20 cellular contexts compared by ENCODE assay signal in genomic region chr16:48136547-48137360, GRCh38. TPM values are rescaled to one million over a fixed set of nuclear protein-coding genes. Genes with fewer than 3 reads are reported as not detected.
A peak's percentile ranks its signal among the peaks of the same experiment; 100 is the strongest.
DNase-seq lines count a peak whose midpoint lies in the region; ATAC-seq and TF ChIP-seq lines count a peak whose summit lies in the region.
"Had no signal": no experiment of that assay in that cellular context is flagged by ENCODE, and none has a peak within 500 bp of the region (broad histone marks: within the 10 kb centered on the region; RNA-seq: fewer than 3 reads in every experiment).

No MANE protein-coding gene starts in this region.

- no peaks in the 10 kb centered on the region for H3K36me3 ChIP-seq in spleen
- H3K36me3 ChIP-seq: esophagus squamous epithelium had no signal

- no peak for TF ChIP-seq CTCF in AG10803 (conservative IDR thresholded peaks at IDR 0.05; ENCODE audit: low read length)
- TF ChIP-seq CTCF in fibroblast of the aortic adventitia (IDR thresholded peaks at IDR 0.05; ENCODE audit: insufficient read depth, low read length) = no peak
- TF ChIP-seq CTCF in spleen (IDR thresholded peaks at IDR 0.05 in 8 of 11, conservative IDR thresholded peaks at IDR 0.05 in 3 of 11) = no peak

- intact Hi-C loops in spleen (cut with DNase I; ENCODE audit: low total_unique reads) = no loop called here

- ATAC-seq in HG03442 (IDR thresholded peaks at IDR 0.05; ENCODE audit: unreplicated experiment) = no peak
- ATAC-seq: activated CD8-positive, alpha-beta memory T cell treated with anti-CD3 and anti-CD28 coated beads, Interleukin-2, amount 10 ng/mL, durations not matched to agents 7 days and 5 days had no signal

- H3K27me3 ChIP-seq in spleen (replicated peaks in 1 of 7) = peaks cover 0 to under 1% (median 0%) of the 10 kb centered on the region in 7 donors
- H3K27me3 ChIP-seq: esophagus squamous epithelium had no signal

- H3K4me3 ChIP-seq in AG10803 (ENCODE audit: low read length) (no peak overlapping the region), fibroblast of the aortic adventitia (ENCODE audit: low read depth, low read length) (no peak overlapping the region), spleen (no peak overlapping the region)
- H3K4me3 ChIP-seq: esophagus squamous epithelium had no signal

- no peak for TF ChIP-seq POLR2A in spleen (IDR thresholded peaks at IDR 0.05)

- no peaks in the 10 kb centered on the region for H3K9me3 ChIP-seq in spleen
- H3K9me3 ChIP-seq: esophagus squamous epithelium had no signal

- no peaks in the 10 kb centered on the region for H3K4me1 ChIP-seq in spleen
- H3K4me1 ChIP-seq: esophagus squamous epithelium had no signal

- DNase-seq in AG10803 (ENCODE audit: low read depth) = peak; percentile 19
- DNase-seq in RPMI7951 (ENCODE audit: low read depth) = peak; percentile 54
- peak; percentile 75 for DNase-seq in fibroblast of the aortic adventitia (ENCODE audit: low read depth)
- peak; percentile 28 for DNase-seq in mesenteric fat pad (ENCODE audit: low spot score)
- DNase-seq in activated CD4-positive, alpha-beta T cell treated with anti-CD3 and anti-CD28 coated beads, Interleukin-2, amount 50 U/mL, for 48 hours = no peak
- no peak for DNase-seq in DMS153 treated with DMSO at 0.1 percent for 48 hours (lab: John Stamatoyannopoulos, UW; ENCODE audit: unreplicated experiment)
- DNase-seq in spleen = no peak
- DNase-seq: activated CD8-positive, alpha-beta memory T cell treated with anti-CD3 and anti-CD28 coated beads, Interleukin-2, amount 10 ng/mL, durations not matched to agents 7 days and 5 days; effector memory CD4-positive, alpha-beta T cell; esophagus squamous epithelium; NCI-H1092; NCI-H2029 treated with DMSO at 0.1 percent for 48 hours; NCI-H526 treated with DMSO at 0.1 percent for 48 hours; SHP77 treated with DMSO at 0.1 percent for 48 hours had no signal

- H3K27ac ChIP-seq in spleen = no peak overlapping the region
- H3K27ac ChIP-seq: esophagus squamous epithelium had no signal

- WGBS in spleen, 5 donors = 49 to 68% (median 56%) methylated on average over 9 of the region's 9 CpGs

RNA-seq across cellular contexts. Expression of gene ABCC12, which starts 19.0 kb away (rescaled TPM):
- 0.29 and 0.48 TPM in 2 replicates for total RNA-seq in RPMI7951 (2014; rRNA removed; shearing (Covaris generic))
- total RNA-seq in fibroblast of the aortic adventitia (ENCODE audit: low replicate concordance) = not detected in 2 replicates
- not detected for total RNA-seq in mesenteric fat pad
- not detected for total RNA-seq in spleen
- not detected for polyA plus RNA-seq in spleen
- total RNA-seq: activated CD8-positive, alpha-beta memory T cell treated with anti-CD3 and anti-CD28 coated beads, Interleukin-2, amount 10 ng/mL, durations not matched to agents 7 days and 5 days; esophagus squamous epithelium; H1; pulmonary artery endothelial cell; subcutaneous adipose tissue had no signal
- polyA plus RNA-seq: adipose tissue, BJ had no signal

Comparison
In these comparisons a context has a peak if more than half of its experiments do, and no peak if none do; other contexts are left out.
1. DNase-seq: peak in AG10803 (single experiment), RPMI7951 (single experiment), fibroblast of the aortic adventitia (single experiment) and mesenteric fat pad (single experiment); none in activated CD4-positive, alpha-beta T cell treated with anti-CD3 and anti-CD28 coated beads, Interleukin-2, amount 50 U/mL, for 48 hours (0 of 2), DMS153 treated with DMSO at 0.1 percent for 48 hours (single experiment) and spleen (single experiment).